1 cellular context compared by ENCODE assay signal in genomic region chr7:156836443-156836842, GRCh38.
TF ChIP-seq lines count a peak whose summit lies in the region.

No MANE protein-coding gene starts in this region.

TF ChIP-seq in IMR-90, 13 proteins besides CTCF, POLR2A, EP300 and RAD21:
- TF ChIP-seq CHD1 (IDR thresholded peaks at IDR 0.05; ENCODE audit: low read depth, low read length) (no peak), CEBPB (IDR thresholded peaks at IDR 0.05; ENCODE audit: low read depth, low read length) (no peak), MXI1 (IDR thresholded peaks at IDR 0.05; ENCODE audit: borderline replicate concordance, low read depth, low read length) (no peak), SMC3 (IDR thresholded peaks at IDR 0.05; ENCODE audit: low read depth, low read length) (no peak), BHLHE40 (IDR thresholded peaks at IDR 0.05; ENCODE audit: low read depth, low read length) (no peak), MAZ (IDR thresholded peaks at IDR 0.05; ENCODE audit: borderline replicate concordance, low read depth, low read length) (no peak), USF2 (IDR thresholded peaks at IDR 0.05; ENCODE audit: low read depth, low read length) (no peak), NFE2L2 (IDR thresholded peaks at IDR 0.05; ENCODE audit: low read depth, low read length) (no peak), MAFK (IDR thresholded peaks at IDR 0.05; ENCODE audit: low read depth, low read length) (no peak), FOS (IDR thresholded peaks at IDR 0.05; ENCODE audit: low read depth, low read length) (no peak), RFX5 (IDR thresholded peaks at IDR 0.05; ENCODE audit: low read depth, low read length) (no peak), RCOR1 (IDR thresholded peaks at IDR 0.05; ENCODE audit: insufficient replicate concordance, low read length) (no peak), ELK1 (IDR thresholded peaks at IDR 0.05; ENCODE audit: borderline replicate concordance, low read depth, low read length) (no peak)
TF ChIP-seq in IMR-90: peak in this region for 0.
